5 cellular contexts compared by ENCODE assay signal in the genomic region with DNA sequence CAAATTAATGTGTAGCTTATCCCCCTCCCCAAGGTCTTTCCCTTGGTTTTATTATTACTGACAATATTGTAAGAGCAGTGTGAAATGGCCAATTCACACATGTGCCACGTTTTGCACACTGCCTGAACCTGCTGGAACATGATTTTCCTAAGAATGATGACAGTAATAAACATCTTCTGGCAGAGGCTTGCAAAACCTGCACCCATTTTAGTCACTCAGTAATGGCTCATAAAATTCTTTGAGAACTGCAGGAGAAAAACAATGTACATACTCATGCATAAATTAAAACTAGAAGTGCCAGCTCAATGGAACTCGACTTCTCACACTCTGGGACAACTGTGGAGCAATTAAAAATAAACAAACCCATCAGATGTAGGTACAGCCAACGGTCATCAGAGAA.
A peak's percentile ranks its signal among the peaks of the same experiment; 100 is the strongest.
DNase-seq lines count a peak whose midpoint lies in the region; ATAC-seq, FAIRE-seq and TF ChIP-seq lines count a peak whose summit lies in the region.
"Not testable (repeated sequence)": the region's sequence is repeated elsewhere in the genome, so short reads cannot be mapped to it uniquely, and the experiment has no call there.

No MANE protein-coding gene starts in this region.

- not testable (repeated sequence) for TF ChIP-seq EP300 in H1 (IDR thresholded peaks at IDR 0.05; ENCODE audit: borderline replicate concordance in 1 of 2, low read depth in 2 of 2, low read length in 2 of 2)

- not testable (repeated sequence) for H4K8ac ChIP-seq in H1 (ENCODE audit: extremely low read depth, insufficient read depth, low read length)

- DNase-seq in D721Med (ENCODE audit: insufficient read length, low spot score); H1 (ENCODE audit: low read depth in 1 of 2, low spot score in 2 of 2); epithelial cell of prostate (ENCODE audit: low read depth, low spot score); foreskin keratinocyte; left colon: not testable (repeated sequence)

- not testable (repeated sequence) for TF ChIP-seq POLR2A in H1 (IDR thresholded peaks at IDR 0.05; ENCODE audit: control extremely low read depth in 1 of 2, low read depth in 2 of 2, low read length in 2 of 2)

- H3K4ac ChIP-seq in H1 (replicated peaks; ENCODE audit: insufficient read length, low read depth, low read length) = not testable (repeated sequence)

- not testable (repeated sequence) for H3K4me1 ChIP-seq in H1 (replicated peaks in 1 of 4; ENCODE audit: control insufficient read depth in 3 of 4, insufficient read depth in 4 of 4, low read length in 3 of 4); foreskin keratinocyte

- not testable (repeated sequence) for H2AFZ ChIP-seq in H1 (ENCODE audit: low read length)

- not testable (repeated sequence) for H3K36me3 ChIP-seq in H1 (ENCODE audit: control insufficient read depth in 2 of 4, insufficient read depth in 4 of 4, low read length in 3 of 4)

- not testable (repeated sequence) for H2BK120ac ChIP-seq in H1 (replicated peaks; ENCODE audit: low read depth, low read length)

- H3K27ac ChIP-seq in H1 (ENCODE audit: low read depth, low read length); foreskin keratinocyte: not testable (repeated sequence)
- H3K27ac ChIP-seq in epithelial cell of prostate = peak overlapping the region; percentile 34

- not testable (repeated sequence) for H3K9me3 ChIP-seq in H1 (ENCODE audit: insufficient read depth in 2 of 2, low read depth in 1 of 2, low read length in 1 of 2)

- POLR2A ChIA-PET in H1 (lab: Charles Lee; ENCODE audit: partially characterized antibody) = not testable (repeated sequence)

- not testable (repeated sequence) for H3K9ac ChIP-seq in H1 (replicated peaks in 1 of 4; ENCODE audit: extremely low read depth in 1 of 4, low read depth in 3 of 4, low read length in 3 of 4)

- H3K4me3 ChIP-seq in H1 (ENCODE audit: extremely low read depth in 1 of 4, insufficient read depth in 2 of 4, low read depth in 3 of 4, low read length in 4 of 4) = not testable (repeated sequence)

- not testable (repeated sequence) for H4K5ac ChIP-seq in H1 (ENCODE audit: insufficient read length, low read depth, low read length)

- not testable (repeated sequence) for H2BK15ac ChIP-seq in H1 (ENCODE audit: low read length)

- H2AK5ac ChIP-seq in H1 (ENCODE audit: low read depth, low read length) = not testable (repeated sequence)

- TF ChIP-seq RAD21 in H1 (IDR thresholded peaks at IDR 0.05 in 1 of 2, conservative IDR thresholded peaks at IDR 0.05 in 1 of 2; ENCODE audit: low read depth in 2 of 2, low read length in 2 of 2) = not testable (repeated sequence)

- H3K79me2 ChIP-seq in H1 (ENCODE audit: control insufficient read depth in 1 of 2, insufficient read depth in 2 of 2, low read length in 2 of 2) = not testable (repeated sequence)

- intact Hi-C loops in left colon (cut with DNase I, micrococcal nuclease) = not testable (repeated sequence)

- not testable (repeated sequence) for H3K18ac ChIP-seq in H1 (ENCODE audit: extremely low read depth, low read length)

- H2BK5ac ChIP-seq in H1 (ENCODE audit: low read depth, low read length) = not testable (repeated sequence)

- not testable (repeated sequence) for H4K20me1 ChIP-seq in H1 (replicated peaks in 1 of 2; ENCODE audit: control insufficient read depth in 1 of 2, insufficient read depth in 2 of 2, low read length in 2 of 2)

- H3K4me2 ChIP-seq in H1 (ENCODE audit: insufficient read depth in 1 of 2, low read depth in 2 of 2, low read length in 2 of 2) = not testable (repeated sequence)

- H4K91ac ChIP-seq in H1 (replicated peaks; ENCODE audit: insufficient read length, low read length) = not testable (repeated sequence)

- 40% methylated on average over 1 of the region's 3 CpGs; no CpG with 5 or more reads in 1 of the 2 experiments for WGBS in H1 (ENCODE audit: extremely low coverage in 1 of 2, insufficient coverage in 1 of 2, insufficient read length in 1 of 2, insufficient replicate concordance in 2 of 2, low coverage in 1 of 2, low lambda C conversion rate in 2 of 2, missing lambda C conversion rate in 1 of 2), 2 experiments

- H3K23ac ChIP-seq in H1 (ENCODE audit: insufficient read length) = not testable (repeated sequence)

- FAIRE-seq in D721Med (lab: Jason Lieb, UNC) = peak; percentile 6
- peak; percentile 73 for FAIRE-seq in H1 (lab: Jason Lieb, UNC)

- H2BK12ac ChIP-seq in H1 (ENCODE audit: low read depth, low read length) = not testable (repeated sequence)

- not testable (repeated sequence) for H3K27me3 ChIP-seq in H1 (replicated peaks in 1 of 4; ENCODE audit: control insufficient read depth in 3 of 4, extremely low read depth in 1 of 4, insufficient read depth in 3 of 4, low read length in 3 of 4); foreskin keratinocyte

- not testable (repeated sequence) for H3K23me2 ChIP-seq in H1 (ENCODE audit: low read depth, low read length)

- TF ChIP-seq CTCF in D721Med (IDR thresholded peaks at IDR 0.05; ENCODE audit: insufficient read depth, missing control alignments); H1 (IDR thresholded peaks at IDR 0.05; ENCODE audit: control extremely low read depth in 1 of 3, insufficient read depth in 1 of 3, low read depth in 1 of 3, low read length in 3 of 3); foreskin keratinocyte (conservative IDR thresholded peaks at IDR 0.05): not testable (repeated sequence)

- H2BK20ac ChIP-seq in H1 (ENCODE audit: low read length) = not testable (repeated sequence)

- H3K79me1 ChIP-seq in H1 (ENCODE audit: low read depth, low read length) = not testable (repeated sequence)

- peak; percentile 54 for ATAC-seq in foreskin keratinocyte
- ATAC-seq in left colon = peak; percentile 63

- not testable (repeated sequence) for H3K14ac ChIP-seq in H1 (ENCODE audit: insufficient read length)

- not testable (repeated sequence) for H3K56ac ChIP-seq in H1 (replicated peaks; ENCODE audit: insufficient read length, low read depth, low read length)

- CTCF ChIA-PET in H1 (lab: Charles Lee; ENCODE audit: partially characterized antibody) = not testable (repeated sequence)
